1 cellular context compared by ENCODE assay signal in the genomic region with DNA sequence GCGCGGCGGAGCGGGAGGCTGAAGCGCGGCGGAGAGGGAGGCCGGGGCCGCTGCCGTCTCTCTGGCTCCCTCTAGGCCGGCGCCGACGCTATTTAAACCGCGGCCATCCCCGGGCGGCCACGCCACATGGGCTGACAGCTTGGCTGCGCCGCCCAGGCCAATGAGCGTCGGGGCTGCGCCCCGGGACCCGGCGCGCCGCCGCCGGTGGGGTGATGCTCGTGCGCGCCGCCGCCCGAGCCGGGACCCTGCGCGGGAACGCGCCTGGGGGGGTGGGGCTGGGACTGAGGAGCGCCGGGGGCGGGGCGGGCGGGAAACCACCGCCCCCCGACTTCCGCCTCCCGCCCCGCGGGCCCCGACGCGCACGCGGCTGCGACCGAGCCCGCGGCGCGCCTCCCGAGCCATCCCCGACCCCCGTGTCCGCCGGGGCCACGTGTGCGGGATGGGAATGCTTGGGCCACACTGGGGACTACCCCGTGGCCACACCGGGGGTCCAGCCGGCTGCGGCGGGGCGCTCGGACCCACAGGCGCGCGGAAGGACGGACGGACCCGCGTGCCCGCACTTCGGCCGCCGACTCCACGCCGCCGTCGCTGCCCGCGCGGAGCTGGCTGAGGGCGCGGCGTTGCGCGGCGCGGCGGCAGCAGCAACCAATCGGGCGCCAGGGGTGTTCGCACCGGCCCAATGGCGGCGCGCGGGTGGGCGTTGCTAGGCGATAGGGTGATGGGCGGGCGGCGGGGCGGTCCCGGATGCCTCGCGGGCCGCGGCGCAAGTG.
TF ChIP-seq lines count a peak whose summit lies in the region.

TSS of gene FASN (minus strand) at position 68 of the 770 bp plus-strand sequence. CDS start 1,791 bp downstream, outside the sequence.

TF ChIP-seq in GM12878, 131 proteins besides CTCF, POLR2A, EP300 and RAD21 (continued from another document and continues in another):
- no peak for TF ChIP-seq CEBPZ (IDR thresholded peaks at IDR 0.05; ENCODE audit: low read depth, low read length)
- TF ChIP-seq NRF1 (conservative IDR thresholded peaks at IDR 0.05; ENCODE audit: low read depth, low read length), result peak; percentile 44
- TF ChIP-seq SMC3 (IDR thresholded peaks at IDR 0.05; ENCODE audit: borderline replicate concordance, low read length), result no peak
- no peak for TF ChIP-seq E2F8 (IDR thresholded peaks at IDR 0.05; ENCODE audit: low read depth, partially characterized antibody)
- TF ChIP-seq EED (IDR thresholded peaks at IDR 0.05; ENCODE audit: low read depth), result no peak
- TF ChIP-seq NR2F1 (conservative IDR thresholded peaks at IDR 0.05), result no peak
- peak; percentile 78; the same call in 1 of the 2 replicates for TF ChIP-seq LARP7 (IDR thresholded peaks at IDR 0.05)
- no peak for TF ChIP-seq ETV6 (conservative IDR thresholded peaks at IDR 0.05 in 1 of 2, IDR thresholded peaks at IDR 0.05 in 1 of 2; ENCODE audit: borderline replicate concordance in 1 of 2, low read depth in 1 of 2)
- TF ChIP-seq ATF7 (IDR thresholded peaks at IDR 0.05; ENCODE audit: low read depth), result no peak
- TF ChIP-seq PAX5 (IDR thresholded peaks at IDR 0.05; ENCODE audit: borderline replicate concordance, low read depth, low read length), result 0 out of 2 replicates have a peak, but pooled peaks have one; percentile 46
- TF ChIP-seq TAF1 (IDR thresholded peaks at IDR 0.05; ENCODE audit: borderline replicate concordance, low read depth, low read length), result peak; percentile 91
- TF ChIP-seq, protein P1, sequence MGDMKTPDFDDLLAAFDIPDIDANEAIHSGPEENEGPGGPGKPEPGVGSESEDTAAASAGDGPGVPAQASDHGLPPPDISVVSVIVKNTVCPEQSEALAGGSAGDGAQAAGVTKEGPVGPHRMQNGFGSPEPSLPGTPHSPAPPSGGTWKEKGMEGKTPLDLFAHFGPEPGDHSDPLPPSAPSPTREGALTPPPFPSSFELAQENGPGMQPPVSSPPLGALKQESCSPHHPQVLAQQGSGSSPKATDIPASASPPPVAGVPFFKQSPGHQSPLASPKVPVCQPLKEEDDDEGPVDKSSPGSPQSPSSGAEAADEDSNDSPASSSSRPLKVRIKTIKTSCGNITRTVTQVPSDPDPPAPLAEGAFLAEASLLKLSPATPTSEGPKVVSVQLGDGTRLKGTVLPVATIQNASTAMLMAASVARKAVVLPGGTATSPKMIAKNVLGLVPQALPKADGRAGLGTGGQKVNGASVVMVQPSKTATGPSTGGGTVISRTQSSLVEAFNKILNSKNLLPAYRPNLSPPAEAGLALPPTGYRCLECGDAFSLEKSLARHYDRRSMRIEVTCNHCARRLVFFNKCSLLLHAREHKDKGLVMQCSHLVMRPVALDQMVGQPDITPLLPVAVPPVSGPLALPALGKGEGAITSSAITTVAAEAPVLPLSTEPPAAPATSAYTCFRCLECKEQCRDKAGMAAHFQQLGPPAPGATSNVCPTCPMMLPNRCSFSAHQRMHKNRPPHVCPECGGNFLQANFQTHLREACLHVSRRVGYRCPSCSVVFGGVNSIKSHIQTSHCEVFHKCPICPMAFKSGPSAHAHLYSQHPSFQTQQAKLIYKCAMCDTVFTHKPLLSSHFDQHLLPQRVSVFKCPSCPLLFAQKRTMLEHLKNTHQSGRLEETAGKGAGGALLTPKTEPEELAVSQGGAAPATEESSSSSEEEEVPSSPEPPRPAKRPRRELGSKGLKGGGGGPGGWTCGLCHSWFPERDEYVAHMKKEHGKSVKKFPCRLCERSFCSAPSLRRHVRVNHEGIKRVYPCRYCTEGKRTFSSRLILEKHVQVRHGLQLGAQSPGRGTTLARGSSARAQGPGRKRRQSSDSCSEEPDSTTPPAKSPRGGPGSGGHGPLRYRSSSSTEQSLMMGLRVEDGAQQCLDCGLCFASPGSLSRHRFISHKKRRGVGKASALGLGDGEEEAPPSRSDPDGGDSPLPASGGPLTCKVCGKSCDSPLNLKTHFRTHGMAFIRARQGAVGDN (IDR thresholded peaks at IDR 0.05), result peak; percentile 58
- no peak for TF ChIP-seq ATF3 (IDR thresholded peaks at IDR 0.05; ENCODE audit: borderline replicate concordance, extremely low read depth, low read depth, low read length)
- no peak for TF ChIP-seq TBL1XR1 (IDR thresholded peaks at IDR 0.05; ENCODE audit: low read depth, low read length)
- TF ChIP-seq, protein P2, sequence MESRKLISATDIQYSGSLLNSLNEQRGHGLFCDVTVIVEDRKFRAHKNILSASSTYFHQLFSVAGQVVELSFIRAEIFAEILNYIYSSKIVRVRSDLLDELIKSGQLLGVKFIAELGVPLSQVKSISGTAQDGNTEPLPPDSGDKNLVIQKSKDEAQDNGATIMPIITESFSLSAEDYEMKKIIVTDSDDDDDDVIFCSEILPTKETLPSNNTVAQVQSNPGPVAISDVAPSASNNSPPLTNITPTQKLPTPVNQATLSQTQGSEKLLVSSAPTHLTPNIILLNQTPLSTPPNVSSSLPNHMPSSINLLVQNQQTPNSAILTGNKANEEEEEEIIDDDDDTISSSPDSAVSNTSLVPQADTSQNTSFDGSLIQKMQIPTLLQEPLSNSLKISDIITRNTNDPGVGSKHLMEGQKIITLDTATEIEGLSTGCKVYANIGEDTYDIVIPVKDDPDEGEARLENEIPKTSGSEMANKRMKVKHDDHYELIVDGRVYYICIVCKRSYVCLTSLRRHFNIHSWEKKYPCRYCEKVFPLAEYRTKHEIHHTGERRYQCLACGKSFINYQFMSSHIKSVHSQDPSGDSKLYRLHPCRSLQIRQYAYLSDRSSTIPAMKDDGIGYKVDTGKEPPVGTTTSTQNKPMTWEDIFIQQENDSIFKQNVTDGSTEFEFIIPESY (IDR thresholded peaks at IDR 0.05), result no peak
- no peak for TF ChIP-seq GABPA (IDR thresholded peaks at IDR 0.05; ENCODE audit: low read depth)
- no peak for TF ChIP-seq RAD51 (IDR thresholded peaks at IDR 0.05)
- peak; percentile 72; the same call in 1 of the 2 replicates for TF ChIP-seq CHD2 (IDR thresholded peaks at IDR 0.05; ENCODE audit: borderline replicate concordance, low read depth, low read length)
- TF ChIP-seq ZNF592 (IDR thresholded peaks at IDR 0.05), result peak; percentile 66
- TF ChIP-seq SP1 (IDR thresholded peaks at IDR 0.05; ENCODE audit: low read depth, low read length), result peak; percentile 91
- no peak for TF ChIP-seq CHD1 (IDR thresholded peaks at IDR 0.05; ENCODE audit: low read depth, low read length)
- no peak for TF ChIP-seq SUZ12 (IDR thresholded peaks at IDR 0.05; ENCODE audit: unreplicated experiment)
- no peak for TF ChIP-seq NFIC (IDR thresholded peaks at IDR 0.05; ENCODE audit: low read depth, low read length)
- no peak for TF ChIP-seq ZNF622 (IDR thresholded peaks at IDR 0.05)
- no peak for TF ChIP-seq CBX5 (IDR thresholded peaks at IDR 0.05; ENCODE audit: low read depth)
- TF ChIP-seq SUPT20H (IDR thresholded peaks at IDR 0.05; ENCODE audit: borderline replicate concordance, control insufficient read depth, low read depth, low read length), result no peak
- TF ChIP-seq NFXL1 (IDR thresholded peaks at IDR 0.05; ENCODE audit: borderline replicate concordance), result no peak
- no peak for TF ChIP-seq ZZZ3 (IDR thresholded peaks at IDR 0.05; ENCODE audit: control insufficient read depth, insufficient read length, low read depth)
- TF ChIP-seq CBFB (IDR thresholded peaks at IDR 0.05; ENCODE audit: low read depth), result 0 out of 2 replicates have a peak, but pooled peaks have one; percentile 31
- no peak for TF ChIP-seq SMAD1 (IDR thresholded peaks at IDR 0.05; ENCODE audit: low read depth, partially characterized antibody)
- peak; percentile 73 for TF ChIP-seq CREM (IDR thresholded peaks at IDR 0.05; ENCODE audit: low read depth)
- peak; percentile 94 for TF ChIP-seq BACH1 (IDR thresholded peaks at IDR 0.05; ENCODE audit: borderline replicate concordance)
- no peak for TF ChIP-seq BRCA1 (IDR thresholded peaks at IDR 0.05; ENCODE audit: low read depth, low read length)
- peak; percentile 68 for TF ChIP-seq BCL3 (IDR thresholded peaks at IDR 0.05; ENCODE audit: borderline replicate concordance, insufficient read depth, low read depth, low read length, poor library complexity, severe bottlenecking)
- TF ChIP-seq NR2C1 (IDR thresholded peaks at IDR 0.05), result peak; percentile 56
- peak; percentile 66 for TF ChIP-seq HDAC6 (IDR thresholded peaks at IDR 0.05; ENCODE audit: unreplicated experiment)
